Comparison of ENCODE assay signal across 2 cellular contexts in genomic region chr1:157158967-157159366, GRCh38.
TF ChIP-seq lines count a peak whose summit lies in the region.

No MANE protein-coding gene starts in this region.

TF ChIP-seq in IMR-90, 13 proteins besides CTCF, POLR2A, EP300 and RAD21:
- no peak for TF ChIP-seq USF2 (IDR thresholded peaks at IDR 0.05; ENCODE audit: low read depth, low read length)
- no peak for TF ChIP-seq BHLHE40 (IDR thresholded peaks at IDR 0.05; ENCODE audit: low read depth, low read length)
- no peak for TF ChIP-seq CEBPB (IDR thresholded peaks at IDR 0.05; ENCODE audit: low read depth, low read length)
- TF ChIP-seq SMC3 (IDR thresholded peaks at IDR 0.05; ENCODE audit: low read depth, low read length), result no peak
- no peak for TF ChIP-seq RFX5 (IDR thresholded peaks at IDR 0.05; ENCODE audit: low read depth, low read length)
- TF ChIP-seq MAFK (IDR thresholded peaks at IDR 0.05; ENCODE audit: low read depth, low read length), result no peak
- TF ChIP-seq MXI1 (IDR thresholded peaks at IDR 0.05; ENCODE audit: borderline replicate concordance, low read depth, low read length), result no peak
- no peak for TF ChIP-seq NFE2L2 (IDR thresholded peaks at IDR 0.05; ENCODE audit: low read depth, low read length)
- TF ChIP-seq RCOR1 (IDR thresholded peaks at IDR 0.05; ENCODE audit: insufficient replicate concordance, low read length), result no peak
- TF ChIP-seq ELK1 (IDR thresholded peaks at IDR 0.05; ENCODE audit: borderline replicate concordance, low read depth, low read length), result no peak
- TF ChIP-seq CHD1 (IDR thresholded peaks at IDR 0.05; ENCODE audit: low read depth, low read length), result no peak
- TF ChIP-seq MAZ (IDR thresholded peaks at IDR 0.05; ENCODE audit: borderline replicate concordance, low read depth, low read length), result no peak
- no peak for TF ChIP-seq FOS (IDR thresholded peaks at IDR 0.05; ENCODE audit: low read depth, low read length)

TF ChIP-seq in H1, 55 proteins besides CTCF, POLR2A, EP300 and RAD21:
- TF ChIP-seq BCL11A (IDR thresholded peaks at IDR 0.05; ENCODE audit: low read depth in 2 of 2, low read length in 2 of 2) (no peak), FOSL1 (IDR thresholded peaks at IDR 0.05; ENCODE audit: insufficient read depth, low read depth, low read length) (no peak)
